ENCODE assay signal across 1 cellular context in the genomic region with DNA sequence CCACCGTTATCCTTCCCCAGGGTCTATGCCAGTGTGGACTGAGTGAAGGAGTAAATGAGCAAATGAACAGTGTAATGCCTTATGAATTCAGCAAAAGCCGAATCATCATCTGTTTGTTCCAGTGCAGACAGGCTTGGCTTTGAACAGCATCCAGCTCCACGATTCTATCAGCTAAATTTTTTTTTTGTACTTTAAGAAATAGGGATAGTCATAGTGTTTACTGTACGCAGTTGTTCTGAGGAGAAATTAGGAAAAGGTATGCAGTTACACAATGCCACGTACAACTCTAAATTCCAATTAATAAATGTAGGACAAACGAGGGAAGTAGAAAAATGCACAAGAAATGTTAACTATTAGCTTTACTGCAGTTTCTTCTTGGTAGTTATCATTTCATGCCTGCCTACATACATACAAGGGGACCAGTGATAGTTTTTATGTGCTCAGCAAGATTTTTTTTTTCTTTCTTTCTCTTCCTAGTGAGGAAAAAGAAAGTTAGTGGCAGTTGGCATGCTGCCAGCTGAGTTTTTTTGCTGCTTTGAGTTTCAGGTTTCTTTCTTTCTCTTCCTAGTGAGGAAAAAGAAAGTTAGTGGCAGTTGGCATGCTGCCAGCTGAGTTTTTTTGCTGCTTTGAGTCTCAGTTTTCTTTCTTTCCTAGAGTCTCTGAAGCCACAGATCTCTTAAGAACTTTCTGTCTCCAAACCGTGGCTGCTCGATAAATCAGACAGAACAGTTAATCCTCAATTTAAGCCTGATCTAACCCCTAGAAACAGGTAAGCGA.
TF ChIP-seq lines count a peak whose summit lies in the region.

TSS of gene IFI44L (plus strand) at position 646 of the 777 bp plus-strand sequence. CDS start 7,468 bp downstream, outside the sequence.

TF ChIP-seq in HEK293, 187 proteins besides CTCF, POLR2A, EP300 and RAD21 (continued from another document and continues in another):
- TF ChIP-seq PRDM10 (tag by site-specific recombination; IDR thresholded peaks at IDR 0.05) = no peak
- no peak for TF ChIP-seq ZBTB17 (tag by site-specific recombination; IDR thresholded peaks at IDR 0.05)
- TF ChIP-seq, protein P1, sequence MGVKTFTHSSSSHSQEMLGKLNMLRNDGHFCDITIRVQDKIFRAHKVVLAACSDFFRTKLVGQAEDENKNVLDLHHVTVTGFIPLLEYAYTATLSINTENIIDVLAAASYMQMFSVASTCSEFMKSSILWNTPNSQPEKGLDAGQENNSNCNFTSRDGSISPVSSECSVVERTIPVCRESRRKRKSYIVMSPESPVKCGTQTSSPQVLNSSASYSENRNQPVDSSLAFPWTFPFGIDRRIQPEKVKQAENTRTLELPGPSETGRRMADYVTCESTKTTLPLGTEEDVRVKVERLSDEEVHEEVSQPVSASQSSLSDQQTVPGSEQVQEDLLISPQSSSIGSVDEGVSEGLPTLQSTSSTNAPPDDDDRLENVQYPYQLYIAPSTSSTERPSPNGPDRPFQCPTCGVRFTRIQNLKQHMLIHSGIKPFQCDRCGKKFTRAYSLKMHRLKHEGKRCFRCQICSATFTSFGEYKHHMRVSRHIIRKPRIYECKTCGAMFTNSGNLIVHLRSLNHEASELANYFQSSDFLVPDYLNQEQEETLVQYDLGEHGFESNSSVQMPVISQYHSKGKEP (tag by site-specific recombination; IDR thresholded peaks at IDR 0.05) = peak; percentile 86
- 0 out of 2 replicates have a peak, but pooled peaks have one; percentile 16 for TF ChIP-seq BCL11B (tag by site-specific recombination; IDR thresholded peaks at IDR 0.05; ENCODE audit: low read depth)
- TF ChIP-seq ZNF341 (tag by site-specific recombination; IDR thresholded peaks at IDR 0.05; ENCODE audit: low read depth) = no peak
- peak; percentile 93 for TF ChIP-seq ZNF776 (tag by site-specific recombination; IDR thresholded peaks at IDR 0.05; ENCODE audit: borderline replicate concordance)
- no peak for TF ChIP-seq ZNF19 (tag by site-specific recombination; IDR thresholded peaks at IDR 0.05; ENCODE audit: low read depth)
- no peak for TF ChIP-seq ZNF157 (tag by site-specific recombination; IDR thresholded peaks at IDR 0.05)
- TF ChIP-seq ZNF175 (tag by site-specific recombination; IDR thresholded peaks at IDR 0.05) = no peak
- TF ChIP-seq ZNF707 (tag by site-specific recombination; IDR thresholded peaks at IDR 0.05) = no peak
- TF ChIP-seq ZNF292 (tag by site-specific recombination; IDR thresholded peaks at IDR 0.05; ENCODE audit: borderline replicate concordance, low read depth) = no peak
- TF ChIP-seq ZNF311 (tag by site-specific recombination; IDR thresholded peaks at IDR 0.05; ENCODE audit: borderline replicate concordance) = no peak
- TF ChIP-seq ZNF473 (tag by site-specific recombination; IDR thresholded peaks at IDR 0.05) = no peak
- no peak for TF ChIP-seq ZNF404 (tag by site-specific recombination; IDR thresholded peaks at IDR 0.05)
- TF ChIP-seq ZSCAN4 (tag by site-specific recombination; IDR thresholded peaks at IDR 0.05) = no peak
- no peak for TF ChIP-seq ZNF239 (tag by site-specific recombination; IDR thresholded peaks at IDR 0.05)
- TF ChIP-seq ZNF266 (tag by site-specific recombination; IDR thresholded peaks at IDR 0.05; ENCODE audit: low read depth) = no peak
- TF ChIP-seq ZNF335 (tag by site-specific recombination; conservative IDR thresholded peaks at IDR 0.05) = no peak
- no peak for TF ChIP-seq ZNF777 (tag by site-specific recombination; IDR thresholded peaks at IDR 0.05; ENCODE audit: borderline replicate concordance)
- TF ChIP-seq GLIS2 (tag by site-specific recombination; IDR thresholded peaks at IDR 0.05) = no peak
- no peak for TF ChIP-seq ZNF132 (tag by site-specific recombination; IDR thresholded peaks at IDR 0.05; ENCODE audit: borderline replicate concordance)
- TF ChIP-seq ZNF701 (tag by site-specific recombination; IDR thresholded peaks at IDR 0.05) = no peak
- TF ChIP-seq ZNF138 (tag by site-specific recombination; IDR thresholded peaks at IDR 0.05; ENCODE audit: borderline replicate concordance) = no peak
- no peak for TF ChIP-seq ZNF26 (tag by site-specific recombination; IDR thresholded peaks at IDR 0.05)
- TF ChIP-seq ZNF423 (tag by site-specific recombination; IDR thresholded peaks at IDR 0.05) = no peak
- TF ChIP-seq, protein P2, sequence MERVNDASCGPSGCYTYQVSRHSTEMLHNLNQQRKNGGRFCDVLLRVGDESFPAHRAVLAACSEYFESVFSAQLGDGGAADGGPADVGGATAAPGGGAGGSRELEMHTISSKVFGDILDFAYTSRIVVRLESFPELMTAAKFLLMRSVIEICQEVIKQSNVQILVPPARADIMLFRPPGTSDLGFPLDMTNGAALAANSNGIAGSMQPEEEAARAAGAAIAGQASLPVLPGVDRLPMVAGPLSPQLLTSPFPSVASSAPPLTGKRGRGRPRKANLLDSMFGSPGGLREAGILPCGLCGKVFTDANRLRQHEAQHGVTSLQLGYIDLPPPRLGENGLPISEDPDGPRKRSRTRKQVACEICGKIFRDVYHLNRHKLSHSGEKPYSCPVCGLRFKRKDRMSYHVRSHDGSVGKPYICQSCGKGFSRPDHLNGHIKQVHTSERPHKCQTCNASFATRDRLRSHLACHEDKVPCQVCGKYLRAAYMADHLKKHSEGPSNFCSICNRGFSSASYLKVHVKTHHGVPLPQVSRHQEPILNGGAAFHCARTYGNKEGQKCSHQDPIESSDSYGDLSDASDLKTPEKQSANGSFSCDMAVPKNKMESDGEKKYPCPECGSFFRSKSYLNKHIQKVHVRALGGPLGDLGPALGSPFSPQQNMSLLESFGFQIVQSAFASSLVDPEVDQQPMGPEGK (tag by site-specific recombination; IDR thresholded peaks at IDR 0.05) = no peak
- no peak for TF ChIP-seq ZNF426 (tag by site-specific recombination; IDR thresholded peaks at IDR 0.05)
- TF ChIP-seq ZNF211 (tag by site-specific recombination; IDR thresholded peaks at IDR 0.05; ENCODE audit: low read depth) = no peak
- TF ChIP-seq ZNF280C (tag by site-specific recombination; IDR thresholded peaks at IDR 0.05) = no peak
- no peak for TF ChIP-seq INSM2 (tag by site-specific recombination; IDR thresholded peaks at IDR 0.05)
- no peak for TF ChIP-seq ZNF146 (tag by site-specific recombination; IDR thresholded peaks at IDR 0.05)
- TF ChIP-seq ZNF544 (tag by site-specific recombination; IDR thresholded peaks at IDR 0.05) = peak; percentile 76; the same call in 1 of the 2 replicates
- TF ChIP-seq ZNF692 (tag by site-specific recombination; IDR thresholded peaks at IDR 0.05) = no peak
- no peak for TF ChIP-seq ZNF555 (tag by site-specific recombination; conservative IDR thresholded peaks at IDR 0.05)
- no peak for TF ChIP-seq ZBTB21 (tag by site-specific recombination; IDR thresholded peaks at IDR 0.05)
- no peak for TF ChIP-seq ZNF596 (tag by site-specific recombination; IDR thresholded peaks at IDR 0.05)
- TF ChIP-seq ZNF558 (tag by site-specific recombination; IDR thresholded peaks at IDR 0.05) = no peak
- no peak for TF ChIP-seq AEBP2 (tag by site-specific recombination; IDR thresholded peaks at IDR 0.05; ENCODE audit: borderline replicate concordance)
